Comparison of ENCODE assay signal across 17 cellular contexts in genomic region chr22:23951383-23951782, GRCh38. TPM values are rescaled to one million over a fixed set of nuclear protein-coding genes. Genes with fewer than 3 reads are reported as not detected.
"Had no signal": no experiment of that assay in that cellular context is flagged by ENCODE, and none has a peak within 500 bp of the region (broad histone marks: within the 10 kb centered on the region; RNA-seq: fewer than 3 reads in every experiment).

No MANE protein-coding gene starts in this region.

RNA-seq across cellular contexts. Expression of gene GSTT2B, which starts 9.6 kb away (rescaled TPM):
- total RNA-seq: activated CD4-positive, alpha-beta T cell treated with anti-CD3 and anti-CD28 coated beads, Interleukin-2, amount 10 ng/mL, durations not matched to agents 7 days and 5 days; activated CD8-positive, alpha-beta T cell treated with anti-CD3 and anti-CD28 coated beads, Interleukin-2, amount 10 ng/mL, durations not matched to agents 7 days and 5 days had no signal

RNA-seq across cellular contexts. Expression of gene DDTL, which starts 15.3 kb away (rescaled TPM):
- total RNA-seq: activated CD8-positive, alpha-beta T cell treated with anti-CD3 and anti-CD28 coated beads, Interleukin-2, amount 10 ng/mL, durations not matched to agents 7 days and 5 days; hepatocyte; progenitor cell of endocrine pancreas had no signal

RNA-seq across cellular contexts. Expression of gene GSTT2, which starts 28.6 kb away (rescaled TPM):
- total RNA-seq: activated CD4-positive, alpha-beta T cell treated with anti-CD3 and anti-CD28 coated beads, Interleukin-2, amount 10 ng/mL, durations not matched to agents 7 days and 5 days; activated CD8-positive, alpha-beta T cell treated with anti-CD3 and anti-CD28 coated beads, Interleukin-2, amount 10 ng/mL, durations not matched to agents 7 days and 5 days; activated T-helper 1 cell treated with anti-CD3 and anti-CD28 coated beads, Interleukin-12 subunit alpha, Interleukin-12 subunit beta, Interleukin-2, Interleukin-4 antibody, amounts not matched to agents 30 ng/mL and 10 ng/mL and 1 ng/mL, durations not matched to agents 14 hours and 24 hours and 36 hours; endothelial cell of umbilical vein; esophagus squamous epithelium; hepatocyte; mucosa of descending colon; subcutaneous adipose tissue had no signal
- polyA plus RNA-seq: aorta, hepatocyte had no signal

RNA-seq across cellular contexts. Expression of gene GSTT4, which starts 53.9 kb away (rescaled TPM):
- total RNA-seq: activated CD4-positive, alpha-beta T cell treated with anti-CD3 and anti-CD28 coated beads, Interleukin-2, amount 10 ng/mL, durations not matched to agents 7 days and 5 days; activated CD8-positive, alpha-beta T cell treated with anti-CD3 and anti-CD28 coated beads, Interleukin-2, amount 10 ng/mL, durations not matched to agents 7 days and 5 days; activated T-helper 1 cell treated with anti-CD3 and anti-CD28 coated beads, Interleukin-12 subunit alpha, Interleukin-12 subunit beta, Interleukin-2, Interleukin-4 antibody, amounts not matched to agents 30 ng/mL and 10 ng/mL and 1 ng/mL, durations not matched to agents 14 hours and 24 hours and 36 hours; aorta; dermis microvascular lymphatic vessel endothelial cell; endothelial cell of umbilical vein; esophagus squamous epithelium; frontal cortex; hepatocyte; liver; mucosa of descending colon; progenitor cell of endocrine pancreas; spleen; subcutaneous adipose tissue; ureter had no signal
- polyA plus RNA-seq: aorta, endothelial cell of umbilical vein, hepatocyte, liver, SK-N-SH, spleen, thymus had no signal
